ENCODE assay signal across 8 cellular contexts in the genomic region with DNA sequence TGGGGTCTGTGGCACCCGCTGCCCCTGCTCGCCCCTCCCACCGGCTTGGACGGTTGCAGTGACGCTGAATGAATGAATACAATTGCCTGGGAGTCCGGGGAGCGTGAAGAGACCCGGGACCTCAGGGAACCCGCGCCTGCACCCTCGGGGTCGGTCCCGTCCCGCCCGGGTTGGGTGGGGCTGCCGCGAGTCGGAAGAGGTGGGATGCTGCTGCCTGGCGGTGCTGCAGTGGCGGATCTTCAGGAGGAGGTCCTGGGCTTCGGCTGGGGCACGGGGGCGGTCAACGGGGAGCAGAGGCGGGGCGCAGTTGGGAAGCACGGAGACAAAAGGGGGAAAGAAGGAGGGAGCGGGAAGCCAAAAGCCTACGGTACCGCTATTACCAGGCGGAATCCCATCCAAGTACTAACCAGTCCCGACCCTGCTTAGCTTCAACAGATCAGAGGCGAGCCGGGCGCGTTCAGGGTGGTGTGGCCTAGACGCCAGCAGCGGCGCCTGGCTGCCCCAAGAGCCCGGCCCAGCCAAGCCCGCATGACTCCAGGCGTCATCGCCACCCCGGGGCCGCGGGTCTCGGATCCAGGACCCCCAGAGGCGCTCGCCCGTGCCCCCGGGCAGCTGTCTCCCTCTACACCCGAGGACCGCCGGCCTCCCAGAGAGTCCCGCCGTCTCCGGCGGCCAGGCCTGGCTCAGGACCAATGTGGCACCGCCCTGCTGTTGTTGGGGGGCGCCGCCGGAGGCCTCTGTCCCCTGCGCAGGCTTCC.
DNase-seq lines count a peak whose midpoint lies in the region; ATAC-seq and TF ChIP-seq lines count a peak whose summit lies in the region.
"Not testable (repeated sequence)": the region's sequence is repeated elsewhere in the genome, so short reads cannot be mapped to it uniquely, and the experiment has no call there.

No MANE protein-coding gene starts in this region.

- H3K4me1 ChIP-seq in left ventricle myocardium inferior, result peaks cover 45% of the 10 kb centered on the region
- H3K4me1 ChIP-seq in suprapubic skin, result peaks cover 42% of the 10 kb centered on the region

- TF ChIP-seq CTCF in GM12865 (IDR thresholded peaks at IDR 0.05; ENCODE audit: insufficient read depth, low read depth, low read length, missing control alignments) (peak; percentile 23), WERI-Rb-1 (IDR thresholded peaks at IDR 0.05; ENCODE audit: low read depth, low read length) (peak; percentile 17; the same call in 1 of the 2 replicates), brain microvascular endothelial cell (IDR thresholded peaks at IDR 0.05; ENCODE audit: low read depth, low read length, missing control alignments) (peak; percentile 14)
- TF ChIP-seq CTCF in left ventricle myocardium inferior (IDR thresholded peaks at IDR 0.05; ENCODE audit: borderline replicate concordance); omental fat pad (IDR thresholded peaks at IDR 0.05); suprapubic skin (IDR thresholded peaks at IDR 0.05): not testable (repeated sequence)

- H3K27me3 ChIP-seq in WERI-Rb-1 (ENCODE audit: insufficient read depth, low read depth, severe bottlenecking), result not testable (repeated sequence)
- peaks cover 19% of the 10 kb centered on the region for H3K27me3 ChIP-seq in brain microvascular endothelial cell (replicated peaks)
- H3K27me3 ChIP-seq in left ventricle myocardium inferior (ENCODE audit: low read depth), result peaks cover 74% of the 10 kb centered on the region
- H3K27me3 ChIP-seq in suprapubic skin, result peaks cover 63% of the 10 kb centered on the region

- H3K4me3 ChIP-seq in GM12865 (ENCODE audit: low read depth, low read length) (peak overlapping the region; percentile 80), WERI-Rb-1 (ENCODE audit: low read depth, low read length) (peak overlapping the region; percentile 90), brain microvascular endothelial cell (ENCODE audit: low read depth, low read length) (peak overlapping the region; percentile 67), left ventricle myocardium inferior (peak overlapping the region; percentile 68), suprapubic skin (peak overlapping the region; percentile 69)

- not testable (repeated sequence) for TF ChIP-seq EP300 in suprapubic skin (IDR thresholded peaks at IDR 0.05)

- peak overlapping the region; percentile 92 for H3K27ac ChIP-seq in WERI-Rb-1
- peak overlapping the region; percentile 65 for H3K27ac ChIP-seq in brain microvascular endothelial cell
- H3K27ac ChIP-seq in left ventricle myocardium inferior (replicated peaks), result peak overlapping the region; percentile 84
- peak overlapping the region; percentile 81 for H3K27ac ChIP-seq in suprapubic skin

- intact Hi-C loops in left ventricle myocardium inferior (cut with micrococcal nuclease), result not testable (repeated sequence)

- peak; percentile 97 for DNase-seq in GM12865 (ENCODE audit: low read depth)
- DNase-seq in WERI-Rb-1, result peak; percentile 97
- DNase-seq in brain microvascular endothelial cell, result peak; percentile 71
- DNase-seq in left ventricle myocardium inferior, result peak; percentile 86
- DNase-seq in omental fat pad (ENCODE audit: low spot score), result peak; percentile 49
- DNase-seq in suprapubic skin (ENCODE audit: low spot score in 2 of 2), result peak; percentile 92 to 94

- H3K36me3 ChIP-seq in WERI-Rb-1; brain microvascular endothelial cell (replicated peaks); left ventricle myocardium inferior; suprapubic skin: not testable (repeated sequence)

- ATAC-seq in GM21717 (IDR thresholded peaks at IDR 0.05; ENCODE audit: unreplicated experiment) (peak; percentile 100), HG03558 (IDR thresholded peaks at IDR 0.05; ENCODE audit: extremely low read depth, unreplicated experiment) (peak; percentile 99), omental fat pad (ENCODE audit: low FRiP score) (peak; percentile 96)

- in situ Hi-C loops in brain microvascular endothelial cell (cut with HindIII; ENCODE audit: low pct_ligation_motif_present, low sequenced_read_pairs), result not testable (repeated sequence)

- 3% methylated on average over 54 of the region's 63 CpGs for WGBS in suprapubic skin

- not testable (repeated sequence) for TF ChIP-seq POLR2A in suprapubic skin (IDR thresholded peaks at IDR 0.05)

- H3K9me3 ChIP-seq in WERI-Rb-1 (ENCODE audit: severe bottlenecking); left ventricle myocardium inferior (replicated peaks); suprapubic skin: not testable (repeated sequence)

Comparison
In these comparisons a context has a peak if more than half of its experiments do, and no peak if none do; other contexts are left out.
1. Peak in every context shown above with its lines: DNase-seq, ATAC-seq, H3K4me3 ChIP-seq and H3K27ac ChIP-seq.